Comparison of ENCODE assay signal across 2 cellular contexts in the genomic region with DNA sequence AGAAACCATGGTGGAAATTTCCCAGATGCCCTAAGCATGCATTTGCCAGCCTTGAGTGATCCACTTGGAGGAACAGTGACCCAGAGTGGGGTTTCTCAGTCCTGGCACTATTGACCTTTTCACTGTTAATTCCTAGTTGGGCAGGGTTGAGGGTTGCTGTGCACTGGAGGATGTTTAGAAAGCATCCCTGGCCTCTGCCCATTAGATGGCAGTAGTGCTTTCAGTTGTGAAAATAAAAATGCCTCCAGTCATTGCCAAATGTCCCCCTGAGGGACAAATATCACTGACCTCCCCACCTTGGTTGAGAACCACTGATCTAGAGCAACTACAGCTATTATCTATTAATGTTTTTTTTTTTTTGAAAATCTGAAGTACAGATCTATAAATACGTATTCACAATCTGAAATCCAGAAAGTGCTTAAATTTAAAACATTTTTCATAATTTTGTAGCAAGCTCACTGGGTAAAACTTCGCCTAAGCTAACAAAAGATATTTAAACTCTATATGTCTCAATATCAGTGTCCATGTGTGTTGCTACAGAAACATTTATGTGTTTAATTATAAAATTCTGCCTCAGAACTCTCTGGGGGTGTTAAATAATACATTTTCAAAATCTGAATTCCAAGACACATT.
TF ChIP-seq lines count a peak whose summit lies in the region.

No MANE protein-coding gene starts in this region.

TF ChIP-seq in K562, 482 proteins besides CTCF, POLR2A, EP300 and RAD21:
- TF ChIP-seq EZH2 (IDR thresholded peaks at IDR 0.05; ENCODE audit: borderline replicate concordance, low read depth, low read length) (no peak), SMC3 (conservative IDR thresholded peaks at IDR 0.05; ENCODE audit: insufficient read depth, low read depth, low read length) (0 out of 2 replicates have a peak, but pooled peaks have one; percentile 30), SP1 (CRISPR knock-in tag; IDR thresholded peaks at IDR 0.05) (no peak), STAG1 (CRISPR knock-in tag; IDR thresholded peaks at IDR 0.05; ENCODE audit: borderline replicate concordance) (peak; percentile 21; the same call in 1 of the 2 replicates)

TF ChIP-seq in HepG2, 621 proteins besides CTCF, POLR2A, EP300 and RAD21:
- TF ChIP-seq, protein P1, sequence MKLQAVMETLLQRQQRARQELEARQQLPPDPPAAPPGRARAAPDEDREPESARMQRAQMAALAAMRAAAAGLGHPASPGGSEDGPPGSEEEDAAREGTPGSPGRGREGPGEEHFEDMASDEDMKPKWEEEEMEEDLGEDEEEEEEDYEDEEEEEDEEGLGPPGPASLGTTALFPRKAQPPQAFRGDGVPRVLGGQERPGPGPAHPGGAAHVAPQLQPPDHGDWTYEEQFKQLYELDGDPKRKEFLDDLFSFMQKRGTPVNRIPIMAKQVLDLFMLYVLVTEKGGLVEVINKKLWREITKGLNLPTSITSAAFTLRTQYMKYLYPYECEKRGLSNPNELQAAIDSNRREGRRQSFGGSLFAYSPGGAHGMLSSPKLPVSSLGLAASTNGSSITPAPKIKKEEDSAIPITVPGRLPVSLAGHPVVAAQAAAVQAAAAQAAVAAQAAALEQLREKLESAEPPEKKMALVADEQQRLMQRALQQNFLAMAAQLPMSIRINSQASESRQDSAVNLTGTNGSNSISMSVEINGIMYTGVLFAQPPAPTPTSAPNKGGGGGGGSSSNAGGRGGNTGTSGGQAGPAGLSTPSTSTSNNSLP (IDR thresholded peaks at IDR 0.05; ENCODE audit: low read depth, low read length) = 0 out of 2 replicates have a peak, but pooled peaks have one; percentile 14
- TF ChIP-seq RBM22 (optimal IDR thresholded peaks at IDR 0.05; ENCODE audit: low read length) (peak; percentile 66), SMC3 (IDR thresholded peaks at IDR 0.05; ENCODE audit: low read length) (peak; percentile 79), NCOR1 (IDR thresholded peaks at IDR 0.05; ENCODE audit: borderline replicate concordance, low read length) (no peak), STAG1 (CRISPR knock-in tag; IDR thresholded peaks at IDR 0.05) (peak; percentile 79)
- TF ChIP-seq, protein P2, sequence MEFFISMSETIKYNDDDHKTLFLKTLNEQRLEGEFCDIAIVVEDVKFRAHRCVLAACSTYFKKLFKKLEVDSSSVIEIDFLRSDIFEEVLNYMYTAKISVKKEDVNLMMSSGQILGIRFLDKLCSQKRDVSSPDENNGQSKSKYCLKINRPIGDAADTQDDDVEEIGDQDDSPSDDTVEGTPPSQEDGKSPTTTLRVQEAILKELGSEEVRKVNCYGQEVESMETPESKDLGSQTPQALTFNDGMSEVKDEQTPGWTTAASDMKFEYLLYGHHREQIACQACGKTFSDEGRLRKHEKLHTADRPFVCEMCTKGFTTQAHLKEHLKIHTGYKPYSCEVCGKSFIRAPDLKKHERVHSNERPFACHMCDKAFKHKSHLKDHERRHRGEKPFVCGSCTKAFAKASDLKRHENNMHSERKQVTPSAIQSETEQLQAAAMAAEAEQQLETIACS (CRISPR knock-in tag; IDR thresholded peaks at IDR 0.05) = no peak
